ENCODE assay signal across 3 cellular contexts in the genomic region with DNA sequence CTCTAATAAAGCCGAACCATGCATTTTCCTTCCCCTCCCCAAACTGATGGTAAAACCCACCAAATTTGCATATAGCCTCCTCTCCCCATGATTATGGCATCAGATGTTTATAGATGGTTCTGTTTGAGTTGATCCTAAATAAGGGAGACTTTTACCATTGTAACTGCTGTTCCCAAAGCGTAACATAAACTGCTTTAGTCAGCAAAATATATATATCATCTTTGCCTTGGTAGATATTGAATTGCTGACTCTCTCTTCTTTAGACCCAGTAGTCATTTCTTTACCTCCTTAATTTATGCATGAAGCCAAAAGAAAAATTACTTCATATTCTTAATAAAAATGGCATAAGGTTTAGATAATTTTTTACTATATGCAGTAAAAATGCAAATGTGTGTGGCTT.
TF ChIP-seq lines count a peak whose summit lies in the region.

No MANE protein-coding gene starts in this region.

TF ChIP-seq in HepG2, 621 proteins besides CTCF, POLR2A, EP300 and RAD21:
- TF ChIP-seq MAFK (conservative IDR thresholded peaks at IDR 0.05 in 1 of 2, IDR thresholded peaks at IDR 0.05 in 1 of 2; ENCODE audit: low read length in 2 of 2): peak; percentile 96 to 98
- peak; percentile 98 for TF ChIP-seq MAFF (IDR thresholded peaks at IDR 0.05; ENCODE audit: low read depth, low read length)
- no peak for TF ChIP-seq GATAD1 (CRISPR knock-in tag; IDR thresholded peaks at IDR 0.05)

TF ChIP-seq in IMR-90, 13 proteins besides CTCF, POLR2A, EP300 and RAD21:
- TF ChIP-seq MAFK (IDR thresholded peaks at IDR 0.05; ENCODE audit: low read depth, low read length) (peak; percentile 98), FOS (IDR thresholded peaks at IDR 0.05; ENCODE audit: low read depth, low read length) (no peak), MXI1 (IDR thresholded peaks at IDR 0.05; ENCODE audit: borderline replicate concordance, low read depth, low read length) (no peak)
- TF ChIP-seq, protein P1, sequence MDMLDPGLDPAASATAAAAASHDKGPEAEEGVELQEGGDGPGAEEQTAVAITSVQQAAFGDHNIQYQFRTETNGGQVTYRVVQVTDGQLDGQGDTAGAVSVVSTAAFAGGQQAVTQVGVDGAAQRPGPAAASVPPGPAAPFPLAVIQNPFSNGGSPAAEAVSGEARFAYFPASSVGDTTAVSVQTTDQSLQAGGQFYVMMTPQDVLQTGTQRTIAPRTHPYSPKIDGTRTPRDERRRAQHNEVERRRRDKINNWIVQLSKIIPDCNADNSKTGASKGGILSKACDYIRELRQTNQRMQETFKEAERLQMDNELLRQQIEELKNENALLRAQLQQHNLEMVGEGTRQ (IDR thresholded peaks at IDR 0.05; ENCODE audit: low read depth, low read length): no peak
TF ChIP-seq in IMR-90: peak in this region for 1.

TF ChIP-seq in H1, 55 proteins besides CTCF, POLR2A, EP300 and RAD21:
- TF ChIP-seq HDAC6 (IDR thresholded peaks at IDR 0.05; ENCODE audit: low read depth, low read length) (no peak), MAFK (IDR thresholded peaks at IDR 0.05; ENCODE audit: low read depth, low read length) (peak; percentile 87), KDM5A (IDR thresholded peaks at IDR 0.05; ENCODE audit: low read length) (no peak), BRCA1 (IDR thresholded peaks at IDR 0.05; ENCODE audit: low read depth, low read length) (no peak)
